Comparison of ENCODE assay signal across 8 cellular contexts in the genomic region with DNA sequence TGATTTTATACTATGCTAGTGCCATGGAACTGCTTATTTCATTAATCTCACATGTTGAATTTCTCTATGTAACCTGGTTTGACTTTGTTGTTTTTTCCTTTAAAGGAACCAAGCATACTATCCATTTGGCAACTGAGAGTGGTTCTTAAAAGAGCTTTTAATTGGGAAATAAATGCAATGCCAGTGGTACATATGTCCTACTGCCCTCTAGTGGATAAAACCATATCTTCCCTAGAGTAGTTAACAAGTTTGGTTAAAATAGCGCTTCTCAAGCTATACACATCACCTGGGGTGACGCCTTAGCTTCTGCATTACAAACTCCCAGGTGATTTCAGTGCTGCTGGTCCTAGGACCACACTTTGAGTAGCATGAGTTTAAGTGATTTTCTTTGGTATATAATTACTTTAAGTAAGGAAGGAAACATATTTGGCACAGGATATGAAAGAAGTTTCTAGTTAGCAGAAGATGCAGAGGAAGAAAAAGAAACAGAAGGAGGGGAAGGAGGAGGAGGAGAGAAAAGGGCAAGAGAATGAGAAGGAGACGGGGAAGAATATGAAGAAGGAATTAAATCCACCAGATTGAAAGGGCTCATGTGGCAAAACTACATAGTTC. TPM values are rescaled to one million over a fixed set of nuclear protein-coding genes. Genes with fewer than 3 reads are reported as not detected.
DNase-seq lines count a peak whose midpoint lies in the region; ATAC-seq, FAIRE-seq and TF ChIP-seq lines count a peak whose summit lies in the region.

No MANE protein-coding gene starts in this region.

- no peak for FAIRE-seq in bronchial epithelial cell (lab: Jason Lieb, UNC)

- H3K36me3 ChIP-seq in bronchial epithelial cell (ENCODE audit: control insufficient read depth, insufficient read depth, low read length) (no peaks in the 10 kb centered on the region), lower lobe of right lung (no peaks in the 10 kb centered on the region), MG63 (no peaks in the 10 kb centered on the region)

- H3K9me3 ChIP-seq in lower lobe of right lung = no peaks in the 10 kb centered on the region
- H3K9me3 ChIP-seq in MG63 = no peaks in the 10 kb centered on the region

- no peaks in the 10 kb centered on the region for H3K4me1 ChIP-seq in lower lobe of right lung

- H3K27ac ChIP-seq in lower lobe of right lung = no peak overlapping the region
- no peak overlapping the region for H3K27ac ChIP-seq in caudate nucleus (ENCODE audit: low read depth, low read length)

- H3K27me3 ChIP-seq in bronchial epithelial cell (ENCODE audit: control insufficient read depth, insufficient read depth, low read length) (no peaks in the 10 kb centered on the region), lower lobe of right lung (ENCODE audit: low read depth) (no peaks in the 10 kb centered on the region), MG63 (no peaks in the 10 kb centered on the region)

- intact Hi-C loops in lower lobe of right lung (cut with DNase I) = loop anchor here (10.0 kb wide), 1 partner anchor 598 kb away; no protein-coding TSS in a partner anchor

- TF ChIP-seq CTCF in bronchial epithelial cell (IDR thresholded peaks at IDR 0.05; ENCODE audit: insufficient read depth, low read length, severe bottlenecking) (peak; percentile 54), lower lobe of right lung (IDR thresholded peaks at IDR 0.05) (peak; percentile 55)

- peak; percentile 77 for ATAC-seq in GM18502 (IDR thresholded peaks at IDR 0.05; ENCODE audit: poor library complexity, unreplicated experiment)
- peak; percentile 64 for ATAC-seq in HG02981 (IDR thresholded peaks at IDR 0.05; ENCODE audit: unreplicated experiment)
- ATAC-seq in lower lobe of right lung = peak; percentile 70 to 72
- no peak for ATAC-seq in GM19324 (IDR thresholded peaks at IDR 0.05; ENCODE audit: low FRiP score, unreplicated experiment)

- H3K4me3 ChIP-seq in bronchial epithelial cell (ENCODE audit: low read depth, low read length) (no peak overlapping the region), lower lobe of right lung (no peak overlapping the region), MG63 (no peak overlapping the region)

- DNase-seq in NCI-H446 (lab: John Stamatoyannopoulos, UW) (peak; percentile 53 to 78), bronchial epithelial cell (ENCODE audit: low read depth) (peak; percentile 57), lower lobe of right lung (no peak), caudate nucleus (lab: John Stamatoyannopoulos, UW) (no peak), MG63 (no peak)

RNA-seq across cellular contexts. Expression of a gene that starts 56.8 kb away (rescaled TPM):
- not detected in 2 replicates for total RNA-seq in bronchial epithelial cell
- total RNA-seq in lower lobe of right lung = 7.6 TPM
- not detected in 2 replicates for total RNA-seq in MG63 (2014; rRNA removed; shearing (Covaris generic); ENCODE audit: low replicate concordance)

Comparison
In these comparisons a context has a peak if more than half of its experiments do, and no peak if none do; other contexts are left out.
1. DNase-seq: peak in NCI-H446 (2 of 2) and bronchial epithelial cell (single experiment); none in lower lobe of right lung (single experiment), caudate nucleus (0 of 61) and MG63 (single experiment).